In the genomic region with DNA sequence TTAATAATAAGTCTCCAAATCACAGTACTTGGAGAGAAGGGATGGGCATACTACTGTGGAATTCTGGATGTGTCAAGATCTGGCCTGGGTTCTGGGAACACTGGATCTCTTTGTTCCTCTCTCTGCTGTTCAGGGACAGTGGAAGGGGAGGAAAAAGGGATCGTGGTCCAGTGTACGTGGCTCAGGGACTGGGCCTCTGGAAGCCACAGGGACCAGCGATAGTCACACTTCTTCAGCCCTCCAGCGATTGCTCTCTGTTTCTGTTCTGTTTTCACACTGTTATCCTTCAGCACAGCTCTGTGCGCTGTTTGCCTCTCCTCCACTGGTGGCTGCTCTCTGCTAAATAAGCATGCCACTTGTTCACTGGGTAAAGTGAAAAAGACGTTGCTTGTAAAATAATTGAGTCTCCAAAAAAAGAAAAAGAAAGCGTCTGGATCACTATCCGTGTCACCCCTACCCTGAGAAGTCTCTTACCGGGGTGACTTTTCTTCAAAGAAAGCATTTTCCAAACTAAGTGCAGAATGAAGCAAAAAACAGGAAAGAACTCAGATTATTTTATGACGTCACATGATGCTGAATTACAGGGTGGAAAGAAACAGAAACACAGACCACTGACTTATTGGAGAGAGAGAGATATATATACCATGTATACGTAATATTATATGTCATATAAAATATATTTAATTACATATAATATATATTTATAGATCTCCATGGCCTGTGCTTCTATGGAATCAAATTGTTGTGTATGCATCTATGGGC, we compare ENCODE assay signal across 17 cellular contexts.
DNase-seq lines count a peak whose midpoint lies in the region; ATAC-seq lines count a peak whose summit lies in the region.
"Had no signal": no experiment of that assay in that cellular context is flagged by ENCODE, and none has a peak within 500 bp of the region (broad histone marks: within the 10 kb centered on the region; RNA-seq: fewer than 3 reads in every experiment).

No MANE protein-coding gene starts in this region.

- H3K27me3 ChIP-seq in GM23248 (replicated peaks; ENCODE audit: insufficient read depth), result 0 out of 2 replicates have a peak, but pooled peaks cover 2% of the 10 kb centered on the region
- no peaks in the 10 kb centered on the region for H3K27me3 ChIP-seq in Karpas-422 (ENCODE audit: low read length)
- H3K27me3 ChIP-seq: foreskin keratinocyte, uterus had no signal

- H3K79me2 ChIP-seq in GM23248 (ENCODE audit: insufficient read depth) (no peaks in the 10 kb centered on the region), Karpas-422 (ENCODE audit: low read length) (no peaks in the 10 kb centered on the region)

- H4K20me1 ChIP-seq in GM23248 (ENCODE audit: insufficient read depth) (no peaks in the 10 kb centered on the region), Karpas-422 (ENCODE audit: insufficient read depth, low read depth, low read length) (no peaks in the 10 kb centered on the region)

- no peak overlapping the region for H3K9ac ChIP-seq in GM23248
- no peak overlapping the region for H3K9ac ChIP-seq in Karpas-422 (ENCODE audit: low read length)

- in situ Hi-C loops in GM23248 (cut with MboI), result no loop called here

- 2% methylated on average over 11 of the region's 11 CpGs for WGBS in GM23248 (ENCODE audit: low coverage in 1 of 2, low lambda C conversion rate in 2 of 2, missing lambda C conversion rate in 2 of 2), 2 experiments

- no peak for ATAC-seq in GM21360 (IDR thresholded peaks at IDR 0.05; ENCODE audit: unreplicated experiment)
- ATAC-seq: activated CD4-positive, CD25-positive, alpha-beta regulatory T cell treated with anti-CD3 and anti-CD28 coated beads, Interleukin-2, amount 50 U/mL, for 24 hours; foreskin keratinocyte; left lobe of liver had no signal

- H3K4me2 ChIP-seq in GM23248 (ENCODE audit: unreplicated experiment) (no peak overlapping the region), Karpas-422 (ENCODE audit: low read depth, low read length, poor library complexity, severe bottlenecking) (no peak overlapping the region)

- H3K9me2 ChIP-seq in GM23248 (ENCODE audit: insufficient read depth) (no peaks in the 10 kb centered on the region), Karpas-422 (replicated peaks; ENCODE audit: insufficient read depth, low read length) (no peaks in the 10 kb centered on the region)

- H3F3A ChIP-seq in GM23248 (ENCODE audit: insufficient read depth), result no peaks in the 10 kb centered on the region

- no peaks in the 10 kb centered on the region for H3K36me3 ChIP-seq in GM23248 (ENCODE audit: low read depth)
- no peaks in the 10 kb centered on the region for H3K36me3 ChIP-seq in Karpas-422 (ENCODE audit: insufficient read depth, low read length)
- H3K36me3 ChIP-seq: prostate gland, uterus had no signal

- H3K9me3 ChIP-seq in GM23248 (ENCODE audit: low read depth) (no peaks in the 10 kb centered on the region), Karpas-422 (ENCODE audit: low read length) (no peaks in the 10 kb centered on the region)
- H3K9me3 ChIP-seq: prostate gland, uterus had no signal

- H3K4me1 ChIP-seq in GM23248 (ENCODE audit: insufficient read depth) (no peaks in the 10 kb centered on the region), Karpas-422 (ENCODE audit: low read length) (no peaks in the 10 kb centered on the region)
- H3K4me1 ChIP-seq: foreskin keratinocyte, prostate gland, uterus had no signal

- H2AFZ ChIP-seq in GM23248, result 0 out of 2 replicates have a peak overlapping the region, but pooled peaks have one; percentile 5
- H2AFZ ChIP-seq in Karpas-422 (ENCODE audit: low read length), result no peak overlapping the region

- DNase-seq in GM23248, result peak; percentile 1
- DNase-seq in medulla oblongata (ENCODE audit: extremely low spot score), result peak; percentile 71
- DNase-seq in putamen (ENCODE audit: low spot score), result peak; percentile 25
- no peak for DNase-seq in kidney tubule cell (ENCODE audit: low spot score)
- DNase-seq in stimulated activated CD4-positive, alpha-beta T cell treated with anti-CD3 and anti-CD28 coated beads, Interleukin-4, amount 100 ng/mL, for 24 hours, result no peak
- no peak for DNase-seq in Karpas-422
- DNase-seq: activated gamma-delta T cell, foreskin keratinocyte, NCI-H1930, NCI-H510A treated with DMSO at 0.1 percent for 48 hours, SHP77, uterus had no signal

- H3K27ac ChIP-seq in GM23248, result no peak overlapping the region
- H3K27ac ChIP-seq in angular gyrus (ENCODE audit: low read depth, low read length), result peak overlapping the region; percentile 67
- H3K27ac ChIP-seq in Karpas-422 (ENCODE audit: low read length), result no peak overlapping the region
- H3K27ac ChIP-seq: foreskin keratinocyte, prostate gland, uterus had no signal

- no peak overlapping the region for H3K4me3 ChIP-seq in GM23248
- no peak overlapping the region for H3K4me3 ChIP-seq in Karpas-422 (ENCODE audit: low read length)
- H3K4me3 ChIP-seq: prostate gland, uterus had no signal

Comparison
In these comparisons a context has a peak if more than half of its experiments do, and no peak if none do; other contexts are left out.
1. DNase-seq: peak in GM23248 (single experiment), medulla oblongata (single experiment) and putamen (single experiment); none in kidney tubule cell (single experiment), stimulated activated CD4-positive, alpha-beta T cell treated with anti-CD3 and anti-CD28 coated beads, Interleukin-4, amount 100 ng/mL, for 24 hours (single experiment) and Karpas-422 (single experiment).